1 cellular context compared by ENCODE assay signal in the genomic region with DNA sequence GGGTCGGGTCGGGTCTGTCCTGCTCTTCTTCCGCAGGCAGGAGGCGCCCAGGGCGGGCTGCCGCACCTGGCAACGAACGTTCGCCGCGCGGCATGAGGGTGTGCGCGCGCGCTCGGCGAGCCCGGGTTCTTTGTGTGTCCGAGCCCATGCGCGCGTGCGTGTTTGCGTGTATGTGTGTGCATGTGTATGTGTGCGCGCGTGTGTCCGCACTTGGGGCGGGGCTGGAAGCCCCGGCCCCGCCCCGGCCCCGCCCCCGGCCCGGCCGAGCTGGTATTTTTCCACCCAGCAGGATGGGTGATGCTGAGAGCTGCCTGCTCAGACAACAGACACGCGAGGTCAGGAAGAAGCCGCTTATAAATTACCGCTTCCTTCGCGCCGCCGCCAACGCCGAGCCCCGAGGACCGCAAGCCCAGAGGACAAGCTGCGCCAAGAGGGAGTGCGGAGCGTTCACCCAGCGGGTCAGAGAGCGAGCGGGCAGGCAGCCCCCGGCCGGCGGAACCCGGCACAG.
TF ChIP-seq lines count a peak whose summit lies in the region.

A gene (plus strand): TSS at position 303 of the 508 bp plus-strand sequence. CDS start 41,029 bp downstream, outside the sequence.

TF ChIP-seq in K562, 482 proteins besides CTCF, POLR2A, EP300 and RAD21 (continued from another document and continues in another):
- TF ChIP-seq, protein P1, sequence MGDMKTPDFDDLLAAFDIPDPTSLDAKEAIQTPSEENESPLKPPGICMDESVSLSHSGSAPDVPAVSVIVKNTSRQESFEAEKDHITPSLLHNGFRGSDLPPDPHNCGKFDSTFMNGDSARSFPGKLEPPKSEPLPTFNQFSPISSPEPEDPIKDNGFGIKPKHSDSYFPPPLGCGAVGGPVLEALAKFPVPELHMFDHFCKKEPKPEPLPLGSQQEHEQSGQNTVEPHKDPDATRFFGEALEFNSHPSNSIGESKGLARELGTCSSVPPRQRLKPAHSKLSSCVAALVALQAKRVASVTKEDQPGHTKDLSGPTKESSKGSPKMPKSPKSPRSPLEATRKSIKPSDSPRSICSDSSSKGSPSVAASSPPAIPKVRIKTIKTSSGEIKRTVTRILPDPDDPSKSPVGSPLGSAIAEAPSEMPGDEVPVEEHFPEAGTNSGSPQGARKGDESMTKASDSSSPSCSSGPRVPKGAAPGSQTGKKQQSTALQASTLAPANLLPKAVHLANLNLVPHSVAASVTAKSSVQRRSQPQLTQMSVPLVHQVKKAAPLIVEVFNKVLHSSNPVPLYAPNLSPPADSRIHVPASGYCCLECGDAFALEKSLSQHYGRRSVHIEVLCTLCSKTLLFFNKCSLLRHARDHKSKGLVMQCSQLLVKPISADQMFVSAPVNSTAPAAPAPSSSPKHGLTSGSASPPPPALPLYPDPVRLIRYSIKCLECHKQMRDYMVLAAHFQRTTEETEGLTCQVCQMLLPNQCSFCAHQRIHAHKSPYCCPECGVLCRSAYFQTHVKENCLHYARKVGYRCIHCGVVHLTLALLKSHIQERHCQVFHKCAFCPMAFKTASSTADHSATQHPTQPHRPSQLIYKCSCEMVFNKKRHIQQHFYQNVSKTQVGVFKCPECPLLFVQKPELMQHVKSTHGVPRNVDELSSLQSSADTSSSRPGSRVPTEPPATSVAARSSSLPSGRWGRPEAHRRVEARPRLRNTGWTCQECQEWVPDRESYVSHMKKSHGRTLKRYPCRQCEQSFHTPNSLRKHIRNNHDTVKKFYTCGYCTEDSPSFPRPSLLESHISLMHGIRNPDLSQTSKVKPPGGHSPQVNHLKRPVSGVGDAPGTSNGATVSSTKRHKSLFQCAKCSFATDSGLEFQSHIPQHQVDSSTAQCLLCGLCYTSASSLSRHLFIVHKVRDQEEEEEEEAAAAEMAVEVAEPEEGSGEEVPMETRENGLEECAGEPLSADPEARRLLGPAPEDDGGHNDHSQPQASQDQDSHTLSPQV (IDR thresholded peaks at IDR 0.05), result no peak
- TF ChIP-seq TARDBP (IDR thresholded peaks at IDR 0.05) (0 out of 2 replicates have a peak, but pooled peaks have one; percentile 16), ZNF445 (CRISPR knock-in tag; IDR thresholded peaks at IDR 0.05; ENCODE audit: low read depth) (no peak), ZNF75A (CRISPR knock-in tag; IDR thresholded peaks at IDR 0.05) (no peak), MAZ (CRISPR knock-in tag; conservative IDR thresholded peaks at IDR 0.05 in 1 of 2, IDR thresholded peaks at IDR 0.05 in 1 of 2) (peak; percentile 70 to 84; a peak in 3 of 4 replicates), RUNX1 (IDR thresholded peaks at IDR 0.05; ENCODE audit: low read depth) (0 out of 2 replicates have a peak, but pooled peaks have one; percentile 15), RB1 (IDR thresholded peaks at IDR 0.05; ENCODE audit: low read depth) (peak; percentile 69), ZNF384 (IDR thresholded peaks at IDR 0.05; ENCODE audit: low read depth, low read length) (no peak), CCNT2 (IDR thresholded peaks at IDR 0.05; ENCODE audit: borderline replicate concordance, extremely low read depth, insufficient read length, low read depth, low read length) (peak; percentile 78), BDP1 (IDR thresholded peaks at IDR 0.05; ENCODE audit: insufficient read depth, insufficient read length) (no peak), RFX7 (CRISPR knock-in tag; IDR thresholded peaks at IDR 0.05) (no peak), GTF2E2 (tag; IDR thresholded peaks at IDR 0.05) (no peak), ZBTB1 (CRISPR knock-in tag; IDR thresholded peaks at IDR 0.05; ENCODE audit: borderline replicate concordance, low read depth) (no peak), ZFP36 (IDR thresholded peaks at IDR 0.05; ENCODE audit: low read depth, low read length, partially characterized antibody) (peak; percentile 1), PML (IDR thresholded peaks at IDR 0.05; ENCODE audit: low read length) (peak; percentile 42; the same call in 1 of the 2 replicates), MEIS2 (IDR thresholded peaks at IDR 0.05; ENCODE audit: partially characterized antibody) (no peak), KLF6 (CRISPR knock-in tag; IDR thresholded peaks at IDR 0.05; ENCODE audit: borderline replicate concordance) (no peak), ZNF197 (CRISPR knock-in tag; IDR thresholded peaks at IDR 0.05; ENCODE audit: low read depth) (peak; percentile 54; the same call in 1 of the 2 replicates), NFATC3 (IDR thresholded peaks at IDR 0.05) (peak; percentile 99), FOXJ2 (tag; IDR thresholded peaks at IDR 0.05) (peak; percentile 80)
- TF ChIP-seq, protein P2, sequence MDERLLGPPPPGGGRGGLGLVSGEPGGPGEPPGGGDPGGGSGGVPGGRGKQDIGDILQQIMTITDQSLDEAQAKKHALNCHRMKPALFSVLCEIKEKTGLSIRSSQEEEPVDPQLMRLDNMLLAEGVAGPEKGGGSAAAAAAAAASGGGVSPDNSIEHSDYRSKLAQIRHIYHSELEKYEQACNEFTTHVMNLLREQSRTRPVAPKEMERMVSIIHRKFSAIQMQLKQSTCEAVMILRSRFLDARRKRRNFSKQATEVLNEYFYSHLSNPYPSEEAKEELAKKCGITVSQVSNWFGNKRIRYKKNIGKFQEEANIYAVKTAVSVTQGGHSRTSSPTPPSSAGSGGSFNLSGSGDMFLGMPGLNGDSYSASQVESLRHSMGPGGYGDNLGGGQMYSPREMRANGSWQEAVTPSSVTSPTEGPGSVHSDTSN (CRISPR knock-in tag; IDR thresholded peaks at IDR 0.05; ENCODE audit: low read depth), result no peak
- TF ChIP-seq, protein P2 (tag; conservative IDR thresholded peaks at IDR 0.05; ENCODE audit: low read depth), result no peak
- TF ChIP-seq, protein P3, sequence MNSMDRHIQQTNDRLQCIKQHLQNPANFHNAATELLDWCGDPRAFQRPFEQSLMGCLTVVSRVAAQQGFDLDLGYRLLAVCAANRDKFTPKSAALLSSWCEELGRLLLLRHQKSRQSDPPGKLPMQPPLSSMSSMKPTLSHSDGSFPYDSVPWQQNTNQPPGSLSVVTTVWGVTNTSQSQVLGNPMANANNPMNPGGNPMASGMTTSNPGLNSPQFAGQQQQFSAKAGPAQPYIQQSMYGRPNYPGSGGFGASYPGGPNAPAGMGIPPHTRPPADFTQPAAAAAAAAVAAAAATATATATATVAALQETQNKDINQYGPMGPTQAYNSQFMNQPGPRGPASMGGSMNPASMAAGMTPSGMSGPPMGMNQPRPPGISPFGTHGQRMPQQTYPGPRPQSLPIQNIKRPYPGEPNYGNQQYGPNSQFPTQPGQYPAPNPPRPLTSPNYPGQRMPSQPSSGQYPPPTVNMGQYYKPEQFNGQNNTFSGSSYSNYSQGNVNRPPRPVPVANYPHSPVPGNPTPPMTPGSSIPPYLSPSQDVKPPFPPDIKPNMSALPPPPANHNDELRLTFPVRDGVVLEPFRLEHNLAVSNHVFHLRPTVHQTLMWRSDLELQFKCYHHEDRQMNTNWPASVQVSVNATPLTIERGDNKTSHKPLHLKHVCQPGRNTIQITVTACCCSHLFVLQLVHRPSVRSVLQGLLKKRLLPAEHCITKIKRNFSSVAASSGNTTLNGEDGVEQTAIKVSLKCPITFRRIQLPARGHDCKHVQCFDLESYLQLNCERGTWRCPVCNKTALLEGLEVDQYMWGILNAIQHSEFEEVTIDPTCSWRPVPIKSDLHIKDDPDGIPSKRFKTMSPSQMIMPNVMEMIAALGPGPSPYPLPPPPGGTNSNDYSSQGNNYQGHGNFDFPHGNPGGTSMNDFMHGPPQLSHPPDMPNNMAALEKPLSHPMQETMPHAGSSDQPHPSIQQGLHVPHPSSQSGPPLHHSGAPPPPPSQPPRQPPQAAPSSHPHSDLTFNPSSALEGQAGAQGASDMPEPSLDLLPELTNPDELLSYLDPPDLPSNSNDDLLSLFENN (IDR thresholded peaks at IDR 0.05; ENCODE audit: low read depth in 2 of 2, low read length in 2 of 2), result no peak
- TF ChIP-seq, protein P4, sequence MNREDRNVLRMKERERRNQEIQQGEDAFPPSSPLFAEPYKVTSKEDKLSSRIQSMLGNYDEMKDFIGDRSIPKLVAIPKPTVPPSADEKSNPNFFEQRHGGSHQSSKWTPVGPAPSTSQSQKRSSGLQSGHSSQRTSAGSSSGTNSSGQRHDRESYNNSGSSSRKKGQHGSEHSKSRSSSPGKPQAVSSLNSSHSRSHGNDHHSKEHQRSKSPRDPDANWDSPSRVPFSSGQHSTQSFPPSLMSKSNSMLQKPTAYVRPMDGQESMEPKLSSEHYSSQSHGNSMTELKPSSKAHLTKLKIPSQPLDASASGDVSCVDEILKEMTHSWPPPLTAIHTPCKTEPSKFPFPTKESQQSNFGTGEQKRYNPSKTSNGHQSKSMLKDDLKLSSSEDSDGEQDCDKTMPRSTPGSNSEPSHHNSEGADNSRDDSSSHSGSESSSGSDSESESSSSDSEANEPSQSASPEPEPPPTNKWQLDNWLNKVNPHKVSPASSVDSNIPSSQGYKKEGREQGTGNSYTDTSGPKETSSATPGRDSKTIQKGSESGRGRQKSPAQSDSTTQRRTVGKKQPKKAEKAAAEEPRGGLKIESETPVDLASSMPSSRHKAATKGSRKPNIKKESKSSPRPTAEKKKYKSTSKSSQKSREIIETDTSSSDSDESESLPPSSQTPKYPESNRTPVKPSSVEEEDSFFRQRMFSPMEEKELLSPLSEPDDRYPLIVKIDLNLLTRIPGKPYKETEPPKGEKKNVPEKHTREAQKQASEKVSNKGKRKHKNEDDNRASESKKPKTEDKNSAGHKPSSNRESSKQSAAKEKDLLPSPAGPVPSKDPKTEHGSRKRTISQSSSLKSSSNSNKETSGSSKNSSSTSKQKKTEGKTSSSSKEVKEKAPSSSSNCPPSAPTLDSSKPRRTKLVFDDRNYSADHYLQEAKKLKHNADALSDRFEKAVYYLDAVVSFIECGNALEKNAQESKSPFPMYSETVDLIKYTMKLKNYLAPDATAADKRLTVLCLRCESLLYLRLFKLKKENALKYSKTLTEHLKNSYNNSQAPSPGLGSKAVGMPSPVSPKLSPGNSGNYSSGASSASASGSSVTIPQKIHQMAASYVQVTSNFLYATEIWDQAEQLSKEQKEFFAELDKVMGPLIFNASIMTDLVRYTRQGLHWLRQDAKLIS (CRISPR knock-in tag; IDR thresholded peaks at IDR 0.05), result no peak
- TF ChIP-seq, protein P5, sequence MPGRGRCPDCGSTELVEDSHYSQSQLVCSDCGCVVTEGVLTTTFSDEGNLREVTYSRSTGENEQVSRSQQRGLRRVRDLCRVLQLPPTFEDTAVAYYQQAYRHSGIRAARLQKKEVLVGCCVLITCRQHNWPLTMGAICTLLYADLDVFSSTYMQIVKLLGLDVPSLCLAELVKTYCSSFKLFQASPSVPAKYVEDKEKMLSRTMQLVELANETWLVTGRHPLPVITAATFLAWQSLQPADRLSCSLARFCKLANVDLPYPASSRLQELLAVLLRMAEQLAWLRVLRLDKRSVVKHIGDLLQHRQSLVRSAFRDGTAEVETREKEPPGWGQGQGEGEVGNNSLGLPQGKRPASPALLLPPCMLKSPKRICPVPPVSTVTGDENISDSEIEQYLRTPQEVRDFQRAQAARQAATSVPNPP (IDR thresholded peaks at IDR 0.05; ENCODE audit: borderline replicate concordance, insufficient read depth, insufficient read length), result no peak
- TF ChIP-seq, protein P6, sequence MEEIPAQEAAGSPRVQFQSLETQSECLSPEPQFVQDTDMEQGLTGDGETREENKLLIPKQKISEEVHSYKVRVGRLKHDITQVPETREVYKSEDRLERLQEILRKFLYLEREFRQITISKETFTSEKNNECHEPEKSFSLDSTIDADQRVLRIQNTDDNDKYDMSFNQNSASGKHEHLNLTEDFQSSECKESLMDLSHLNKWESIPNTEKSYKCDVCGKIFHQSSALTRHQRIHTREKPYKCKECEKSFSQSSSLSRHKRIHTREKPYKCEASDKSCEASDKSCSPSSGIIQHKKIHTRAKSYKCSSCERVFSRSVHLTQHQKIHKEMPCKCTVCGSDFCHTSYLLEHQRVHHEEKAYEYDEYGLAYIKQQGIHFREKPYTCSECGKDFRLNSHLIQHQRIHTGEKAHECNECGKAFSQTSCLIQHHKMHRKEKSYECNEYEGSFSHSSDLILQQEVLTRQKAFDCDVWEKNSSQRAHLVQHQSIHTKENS (CRISPR knock-in tag; IDR thresholded peaks at IDR 0.05), result no peak
- TF ChIP-seq, protein P7, sequence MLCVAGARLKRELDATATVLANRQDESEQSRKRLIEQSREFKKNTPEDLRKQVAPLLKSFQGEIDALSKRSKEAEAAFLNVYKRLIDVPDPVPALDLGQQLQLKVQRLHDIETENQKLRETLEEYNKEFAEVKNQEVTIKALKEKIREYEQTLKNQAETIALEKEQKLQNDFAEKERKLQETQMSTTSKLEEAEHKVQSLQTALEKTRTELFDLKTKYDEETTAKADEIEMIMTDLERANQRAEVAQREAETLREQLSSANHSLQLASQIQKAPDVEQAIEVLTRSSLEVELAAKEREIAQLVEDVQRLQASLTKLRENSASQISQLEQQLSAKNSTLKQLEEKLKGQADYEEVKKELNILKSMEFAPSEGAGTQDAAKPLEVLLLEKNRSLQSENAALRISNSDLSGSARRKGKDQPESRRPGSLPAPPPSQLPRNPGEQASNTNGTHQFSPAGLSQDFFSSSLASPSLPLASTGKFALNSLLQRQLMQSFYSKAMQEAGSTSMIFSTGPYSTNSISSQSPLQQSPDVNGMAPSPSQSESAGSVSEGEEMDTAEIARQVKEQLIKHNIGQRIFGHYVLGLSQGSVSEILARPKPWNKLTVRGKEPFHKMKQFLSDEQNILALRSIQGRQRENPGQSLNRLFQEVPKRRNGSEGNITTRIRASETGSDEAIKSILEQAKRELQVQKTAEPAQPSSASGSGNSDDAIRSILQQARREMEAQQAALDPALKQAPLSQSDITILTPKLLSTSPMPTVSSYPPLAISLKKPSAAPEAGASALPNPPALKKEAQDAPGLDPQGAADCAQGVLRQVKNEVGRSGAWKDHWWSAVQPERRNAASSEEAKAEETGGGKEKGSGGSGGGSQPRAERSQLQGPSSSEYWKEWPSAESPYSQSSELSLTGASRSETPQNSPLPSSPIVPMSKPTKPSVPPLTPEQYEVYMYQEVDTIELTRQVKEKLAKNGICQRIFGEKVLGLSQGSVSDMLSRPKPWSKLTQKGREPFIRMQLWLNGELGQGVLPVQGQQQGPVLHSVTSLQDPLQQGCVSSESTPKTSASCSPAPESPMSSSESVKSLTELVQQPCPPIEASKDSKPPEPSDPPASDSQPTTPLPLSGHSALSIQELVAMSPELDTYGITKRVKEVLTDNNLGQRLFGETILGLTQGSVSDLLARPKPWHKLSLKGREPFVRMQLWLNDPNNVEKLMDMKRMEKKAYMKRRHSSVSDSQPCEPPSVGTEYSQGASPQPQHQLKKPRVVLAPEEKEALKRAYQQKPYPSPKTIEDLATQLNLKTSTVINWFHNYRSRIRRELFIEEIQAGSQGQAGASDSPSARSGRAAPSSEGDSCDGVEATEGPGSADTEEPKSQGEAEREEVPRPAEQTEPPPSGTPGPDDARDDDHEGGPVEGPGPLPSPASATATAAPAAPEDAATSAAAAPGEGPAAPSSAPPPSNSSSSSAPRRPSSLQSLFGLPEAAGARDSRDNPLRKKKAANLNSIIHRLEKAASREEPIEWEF (CRISPR knock-in tag; IDR thresholded peaks at IDR 0.05), result no peak
- TF ChIP-seq, protein P8, sequence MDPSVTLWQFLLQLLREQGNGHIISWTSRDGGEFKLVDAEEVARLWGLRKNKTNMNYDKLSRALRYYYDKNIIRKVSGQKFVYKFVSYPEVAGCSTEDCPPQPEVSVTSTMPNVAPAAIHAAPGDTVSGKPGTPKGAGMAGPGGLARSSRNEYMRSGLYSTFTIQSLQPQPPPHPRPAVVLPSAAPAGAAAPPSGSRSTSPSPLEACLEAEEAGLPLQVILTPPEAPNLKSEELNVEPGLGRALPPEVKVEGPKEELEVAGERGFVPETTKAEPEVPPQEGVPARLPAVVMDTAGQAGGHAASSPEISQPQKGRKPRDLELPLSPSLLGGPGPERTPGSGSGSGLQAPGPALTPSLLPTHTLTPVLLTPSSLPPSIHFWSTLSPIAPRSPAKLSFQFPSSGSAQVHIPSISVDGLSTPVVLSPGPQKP (CRISPR knock-in tag; IDR thresholded peaks at IDR 0.05), result no peak
